In genomic region chr16:16057102-16057501, GRCh38 we compare ENCODE assay signal across 35 cellular contexts.
"Had no signal": no experiment of that assay in that cellular context is flagged by ENCODE, and none has a peak within 500 bp of the region (broad histone marks: within the 10 kb centered on the region; RNA-seq: fewer than 3 reads in every experiment).

No MANE protein-coding gene starts in this region.

- H3K4me1 Mint-ChIP-seq: endodermal cell had no signal

- H3K9me3 ChIP-seq: adrenal gland, body of pancreas, gastrocnemius medialis had no signal

- H3K4me3 ChIP-seq: adrenal gland, body of pancreas, gastrocnemius medialis had no signal

- H3K27me3 Mint-ChIP-seq: activated CD4-positive, alpha-beta memory T cell treated with anti-CD3 and anti-CD28 coated beads for 36 hours; activated CD4-positive, alpha-beta T cell treated with anti-CD3 and anti-CD28 coated beads for 36 hours; activated CD4-positive, alpha-beta T cell treated with anti-CD3 and anti-CD28 coated beads, Interleukin-2, amount 10 ng/mL, durations not matched to agents 24 days and 14 days; activated CD8-positive, alpha-beta memory T cell treated with anti-CD3 and anti-CD28 coated beads, Interleukin-2, amount 10 ng/mL, durations not matched to agents 7 days and 5 days; activated naive CD4-positive, alpha-beta T cell treated with anti-CD3 and anti-CD28 coated beads, Interleukin-2, amount 50 U/mL, for 24 hours; activated naive CD8-positive, alpha-beta T cell treated with anti-CD3 and anti-CD28 coated beads for 36 hours; activated naive CD8-positive, alpha-beta T cell treated with anti-CD3 and anti-CD28 coated beads, Interleukin-2, amount 50 U/mL, for 24 hours; T-cell had no signal

- H3K27ac ChIP-seq: adrenal gland, foreskin keratinocyte, WERI-Rb-1 had no signal

- H3K27me3 ChIP-seq: adrenal gland, body of pancreas, foreskin keratinocyte, gastrocnemius medialis had no signal

- H3K9me3 Mint-ChIP-seq: activated CD4-positive, alpha-beta memory T cell treated with anti-CD3 and anti-CD28 coated beads for 36 hours; activated CD4-positive, alpha-beta T cell treated with anti-CD3 and anti-CD28 coated beads, Interleukin-2, amount 10 ng/mL, durations not matched to agents 24 days and 14 days; activated naive CD4-positive, alpha-beta T cell treated with anti-CD3 and anti-CD28 coated beads for 36 hours; activated naive CD4-positive, alpha-beta T cell treated with anti-CD3 and anti-CD28 coated beads, Interleukin-2, amount 50 U/mL, for 24 hours; activated naive CD8-positive, alpha-beta T cell treated with anti-CD3 and anti-CD28 coated beads for 36 hours; activated naive CD8-positive, alpha-beta T cell treated with anti-CD3 and anti-CD28 coated beads, Interleukin-2, amount 50 U/mL, for 24 hours; activated T-helper 1 cell treated with anti-CD3 and anti-CD28 coated beads, Interleukin-12 subunit alpha, Interleukin-12 subunit beta, Interleukin-2, Interleukin-4 antibody, amounts not matched to agents 30 ng/mL and 10 ng/mL and 1 ng/mL, durations not matched to agents 14 hours and 24 hours and 36 hours; activated T-helper 2 cell treated with anti-CD3 and anti-CD28 coated beads, Interferon-gamma antibody, Interleukin-2, Interleukin-4, amounts not matched to agents 10 μg/mL and 5 μg/mL and 100 μg/mL, durations not matched to agents 14 hours and 24 hours and 36 hours; endodermal cell; T-cell; T-helper 1 cell treated with Interleukin-12 subunit alpha and Interleukin-12 subunit beta and Interleukin-4 antibody, amounts not matched to agents 30 μg/mL and 1 μg/mL, for 36 hours; T-helper 2 cell treated with Interferon-gamma antibody and Interleukin-4, amounts not matched to agents 5 μg/mL and 100 μg/mL, for 36 hours had no signal

- DNase-seq: activated CD4-positive, alpha-beta memory T cell treated with anti-CD3 and anti-CD28 coated beads for 36 hours; activated CD4-positive, alpha-beta T cell treated with anti-CD3 and anti-CD28 coated beads for 36 hours; activated CD4-positive, alpha-beta T cell treated with anti-CD3 and anti-CD28 coated beads, Interleukin-2, amount 10 ng/mL, durations not matched to agents 24 days and 14 days; activated CD4-positive, CD25-positive, alpha-beta regulatory T cell; activated CD4-positive, CD25-positive, alpha-beta regulatory T cell treated with anti-CD3 and anti-CD28 coated beads, Interleukin-2, amount 50 U/mL, for 72 hours; activated CD8-positive, alpha-beta memory T cell treated with anti-CD3 and anti-CD28 coated beads, Interleukin-2, amount 10 ng/mL, durations not matched to agents 7 days and 5 days; activated CD8-positive, alpha-beta memory T cell treated with anti-CD3 and anti-CD28 coated beads, Interleukin-2, amount 50 U/mL, for 4 hours; activated CD8-positive, alpha-beta T cell treated with anti-CD3 and anti-CD28 coated beads, Interleukin-2, amount 10 ng/mL, durations not matched to agents 7 days and 5 days; activated effector memory CD4-positive, alpha-beta T cell treated with anti-CD3 and anti-CD28 coated beads, Interleukin-2, amount 50 U/mL, for 16 hours; activated naive CD4-positive, alpha-beta T cell treated with anti-CD3 and anti-CD28 coated beads for 36 hours; activated naive CD8-positive, alpha-beta T cell treated with anti-CD3 and anti-CD28 coated beads for 36 hours; activated naive CD8-positive, alpha-beta T cell treated with anti-CD3 and anti-CD28 coated beads, Interleukin-2, amount 50 U/mL, for 24 hours; activated T-cell treated with anti-CD3 and anti-CD28 coated beads, Interleukin-2, amount 50 U/mL, for 1 hour; activated T-cell treated with anti-CD3 and anti-CD28 coated beads, Interleukin-2, amount 50 U/mL, for 48 hours; adrenal gland; amygdala; aorta; body of pancreas; caudate nucleus; cortex of kidney; dermis blood vessel endothelial cell; effector CD8-positive, alpha-beta T cell; endodermal cell; foreskin keratinocyte; gastrocnemius medialis; SW 1271; T-cell; T1000; WERI-Rb-1 had no signal

- H3K27ac Mint-ChIP-seq: activated CD4-positive, alpha-beta memory T cell treated with anti-CD3 and anti-CD28 coated beads for 36 hours; activated CD4-positive, alpha-beta T cell treated with anti-CD3 and anti-CD28 coated beads for 36 hours; activated CD4-positive, alpha-beta T cell treated with anti-CD3 and anti-CD28 coated beads, Interleukin-2, amount 10 ng/mL, durations not matched to agents 24 days and 14 days; activated CD8-positive, alpha-beta memory T cell treated with anti-CD3 and anti-CD28 coated beads, Interleukin-2, amount 10 ng/mL, durations not matched to agents 7 days and 5 days; activated CD8-positive, alpha-beta T cell treated with anti-CD3 and anti-CD28 coated beads, Interleukin-2, amount 10 ng/mL, durations not matched to agents 7 days and 5 days; activated naive CD4-positive, alpha-beta T cell treated with anti-CD3 and anti-CD28 coated beads for 36 hours; activated naive CD4-positive, alpha-beta T cell treated with anti-CD3 and anti-CD28 coated beads, Interleukin-2, amount 50 U/mL, for 24 hours; activated naive CD8-positive, alpha-beta T cell treated with anti-CD3 and anti-CD28 coated beads for 36 hours; activated naive CD8-positive, alpha-beta T cell treated with anti-CD3 and anti-CD28 coated beads, Interleukin-2, amount 50 U/mL, for 24 hours; activated T-helper 1 cell treated with anti-CD3 and anti-CD28 coated beads, Interleukin-12 subunit alpha, Interleukin-12 subunit beta, Interleukin-2, Interleukin-4 antibody, amounts not matched to agents 30 ng/mL and 10 ng/mL and 1 ng/mL, durations not matched to agents 14 hours and 24 hours and 36 hours; activated T-helper 2 cell treated with anti-CD3 and anti-CD28 coated beads, Interferon-gamma antibody, Interleukin-2, Interleukin-4, amounts not matched to agents 10 μg/mL and 5 μg/mL and 100 μg/mL, durations not matched to agents 14 hours and 24 hours and 36 hours; endodermal cell; T-cell; T-helper 1 cell treated with Interleukin-12 subunit alpha and Interleukin-12 subunit beta and Interleukin-4 antibody, amounts not matched to agents 30 μg/mL and 1 μg/mL, for 36 hours; T-helper 2 cell treated with Interferon-gamma antibody and Interleukin-4, amounts not matched to agents 5 μg/mL and 100 μg/mL, for 36 hours had no signal

- H3K4me1 ChIP-seq: adrenal gland, foreskin keratinocyte had no signal

- ATAC-seq: activated CD4-positive, alpha-beta T cell treated with anti-CD3 and anti-CD28 coated beads for 36 hours; activated CD8-positive, alpha-beta memory T cell treated with anti-CD3 and anti-CD28 coated beads, Interleukin-2, amount 10 ng/mL, durations not matched to agents 7 days and 5 days; activated CD8-positive, alpha-beta T cell treated with anti-CD3 and anti-CD28 coated beads, Interleukin-2, amount 10 ng/mL, durations not matched to agents 7 days and 5 days; activated naive CD8-positive, alpha-beta T cell treated with anti-CD3 and anti-CD28 coated beads, Interleukin-2, amount 50 U/mL, for 24 hours; body of pancreas; esophagus mucosa; foreskin keratinocyte; gastrocnemius medialis; T-cell had no signal

- H3K4me3 Mint-ChIP-seq: activated CD4-positive, alpha-beta memory T cell treated with anti-CD3 and anti-CD28 coated beads for 36 hours; activated CD4-positive, alpha-beta T cell treated with anti-CD3 and anti-CD28 coated beads for 36 hours; activated CD4-positive, alpha-beta T cell treated with anti-CD3 and anti-CD28 coated beads, Interleukin-2, amount 10 ng/mL, durations not matched to agents 24 days and 14 days; activated CD8-positive, alpha-beta memory T cell treated with anti-CD3 and anti-CD28 coated beads, Interleukin-2, amount 10 ng/mL, durations not matched to agents 7 days and 5 days; activated CD8-positive, alpha-beta T cell treated with anti-CD3 and anti-CD28 coated beads, Interleukin-2, amount 10 ng/mL, durations not matched to agents 7 days and 5 days; activated naive CD4-positive, alpha-beta T cell treated with anti-CD3 and anti-CD28 coated beads for 36 hours; activated naive CD4-positive, alpha-beta T cell treated with anti-CD3 and anti-CD28 coated beads, Interleukin-2, amount 50 U/mL, for 24 hours; activated naive CD8-positive, alpha-beta T cell treated with anti-CD3 and anti-CD28 coated beads for 36 hours; activated naive CD8-positive, alpha-beta T cell treated with anti-CD3 and anti-CD28 coated beads, Interleukin-2, amount 50 U/mL, for 24 hours; activated T-helper 1 cell treated with anti-CD3 and anti-CD28 coated beads, Interleukin-12 subunit alpha, Interleukin-12 subunit beta, Interleukin-2, Interleukin-4 antibody, amounts not matched to agents 30 ng/mL and 10 ng/mL and 1 ng/mL, durations not matched to agents 14 hours and 24 hours and 36 hours; endodermal cell; T-cell; T-helper 1 cell treated with Interleukin-12 subunit alpha and Interleukin-12 subunit beta and Interleukin-4 antibody, amounts not matched to agents 30 μg/mL and 1 μg/mL, for 36 hours; T-helper 2 cell treated with Interferon-gamma antibody and Interleukin-4, amounts not matched to agents 5 μg/mL and 100 μg/mL, for 36 hours had no signal
